In the genomic region with DNA sequence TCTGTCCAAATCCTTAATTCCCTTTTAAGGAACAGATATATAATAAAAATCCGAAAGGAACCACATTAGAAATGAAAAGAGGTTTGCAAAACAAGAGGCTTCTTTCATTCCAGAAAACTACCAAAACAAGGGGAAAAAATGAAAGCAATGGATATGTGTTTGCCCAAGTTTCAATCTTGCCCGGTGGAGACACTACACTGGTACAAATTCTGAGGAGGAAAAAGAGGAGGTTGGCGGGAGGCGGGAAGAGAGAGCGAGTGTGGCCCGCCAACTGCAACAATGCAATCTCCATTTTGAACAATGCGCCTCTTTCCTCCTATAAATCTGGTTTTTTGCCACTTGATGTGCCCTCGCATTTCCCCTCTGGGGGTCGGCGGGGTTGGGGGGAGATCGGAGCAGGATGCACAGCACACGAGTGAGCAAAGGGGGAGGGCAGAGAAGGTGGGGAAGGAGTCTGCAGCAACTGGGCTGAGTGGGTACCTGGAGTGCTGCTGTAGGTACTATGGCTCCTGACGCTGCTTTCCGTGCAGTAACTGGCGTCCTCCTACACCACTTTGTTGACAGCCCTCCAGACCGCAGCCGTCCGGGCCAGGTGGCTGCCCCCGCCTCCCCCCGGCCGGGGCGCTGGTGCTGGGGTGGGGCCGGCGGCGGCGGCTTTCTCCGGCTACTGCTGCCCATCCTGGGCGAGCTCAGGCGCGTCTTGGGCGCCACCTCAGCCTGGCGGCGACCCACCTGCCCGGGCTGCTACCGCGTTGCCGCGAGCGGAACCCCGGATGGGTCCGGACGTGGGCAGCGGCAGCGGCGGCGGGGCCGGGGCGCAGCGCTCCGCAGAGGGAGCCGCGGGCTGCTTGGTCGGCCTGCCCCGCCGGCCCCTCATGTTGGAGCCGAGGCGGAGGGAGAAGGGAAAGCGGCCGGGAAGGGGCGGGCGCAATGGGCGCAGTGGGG, we compare ENCODE assay signal across 1 cellular context.
TF ChIP-seq lines count a peak whose summit lies in the region.

No MANE protein-coding gene starts in this region.

TF ChIP-seq in HepG2, 621 proteins besides CTCF, POLR2A, EP300 and RAD21 (continued from another document):
- TF ChIP-seq, protein P1, sequence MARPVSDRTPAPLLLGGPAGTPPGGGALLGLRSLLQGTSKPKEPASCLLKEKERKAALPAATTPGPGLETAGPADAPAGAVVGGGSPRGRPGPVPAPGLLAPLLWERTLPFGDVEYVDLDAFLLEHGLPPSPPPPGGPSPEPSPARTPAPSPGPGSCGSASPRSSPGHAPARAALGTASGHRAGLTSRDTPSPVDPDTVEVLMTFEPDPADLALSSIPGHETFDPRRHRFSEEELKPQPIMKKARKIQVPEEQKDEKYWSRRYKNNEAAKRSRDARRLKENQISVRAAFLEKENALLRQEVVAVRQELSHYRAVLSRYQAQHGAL (CRISPR knock-in tag; IDR thresholded peaks at IDR 0.05; ENCODE audit: not compliant biosample characterization), result no peak
- TF ChIP-seq HCFC1 (IDR thresholded peaks at IDR 0.05; ENCODE audit: low read depth, low read length), result no peak
- 0 out of 2 replicates have a peak, but pooled peaks have one; percentile 10 for TF ChIP-seq EEA1 (CRISPR knock-in tag; IDR thresholded peaks at IDR 0.05; ENCODE audit: borderline replicate concordance)
- TF ChIP-seq, protein P2, sequence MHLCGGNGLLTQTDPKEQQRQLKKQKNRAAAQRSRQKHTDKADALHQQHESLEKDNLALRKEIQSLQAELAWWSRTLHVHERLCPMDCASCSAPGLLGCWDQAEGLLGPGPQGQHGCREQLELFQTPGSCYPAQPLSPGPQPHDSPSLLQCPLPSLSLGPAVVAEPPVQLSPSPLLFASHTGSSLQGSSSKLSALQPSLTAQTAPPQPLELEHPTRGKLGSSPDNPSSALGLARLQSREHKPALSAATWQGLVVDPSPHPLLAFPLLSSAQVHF (CRISPR knock-in tag; IDR thresholded peaks at IDR 0.05), result 0 out of 2 replicates have a peak, but pooled peaks have one; percentile 40
- no peak for TF ChIP-seq PCBP2 (optimal IDR thresholded peaks at IDR 0.05; ENCODE audit: low read depth, low read length, poor library complexity, severe bottlenecking)
- TF ChIP-seq ZNF205 (CRISPR knock-in tag; IDR thresholded peaks at IDR 0.05), result 0 out of 2 replicates have a peak, but pooled peaks have one; percentile 14
- TF ChIP-seq ZNF709 (CRISPR knock-in tag; IDR thresholded peaks at IDR 0.05), result 0 out of 2 replicates have a peak, but pooled peaks have one; percentile 43
- TF ChIP-seq ZNF761 (CRISPR knock-in tag; conservative IDR thresholded peaks at IDR 0.05), result 0 out of 2 replicates have a peak, but pooled peaks have one; percentile 33
- TF ChIP-seq, protein P3, sequence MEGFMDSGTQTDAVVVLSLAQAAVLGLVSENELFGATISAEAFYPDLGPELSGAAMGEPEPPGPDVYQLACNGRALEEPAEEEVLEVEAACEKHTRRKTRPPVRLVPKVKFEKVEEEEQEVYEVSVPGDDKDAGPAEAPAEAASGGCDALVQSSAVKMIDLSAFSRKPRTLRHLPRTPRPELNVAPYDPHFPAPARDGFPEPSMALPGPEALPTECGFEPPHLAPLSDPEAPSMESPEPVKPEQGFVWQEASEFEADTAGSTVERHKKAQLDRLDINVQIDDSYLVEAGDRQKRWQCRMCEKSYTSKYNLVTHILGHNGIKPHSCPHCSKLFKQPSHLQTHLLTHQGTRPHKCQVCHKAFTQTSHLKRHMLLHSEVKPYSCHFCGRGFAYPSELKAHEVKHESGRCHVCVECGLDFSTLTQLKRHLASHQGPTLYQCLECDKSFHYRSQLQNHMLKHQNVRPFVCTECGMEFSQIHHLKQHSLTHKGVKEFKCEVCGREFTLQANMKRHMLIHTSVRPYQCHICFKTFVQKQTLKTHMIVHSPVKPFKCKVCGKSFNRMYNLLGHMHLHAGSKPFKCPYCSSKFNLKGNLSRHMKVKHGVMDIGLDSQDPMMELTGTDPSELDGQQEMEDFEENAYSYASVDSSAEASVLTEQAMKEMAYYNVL (CRISPR knock-in tag; IDR thresholded peaks at IDR 0.05; ENCODE audit: borderline replicate concordance), result no peak
- 0 out of 2 replicates have a peak, but pooled peaks have one; percentile 48 for TF ChIP-seq NR1H2 (CRISPR knock-in tag; IDR thresholded peaks at IDR 0.05; ENCODE audit: borderline replicate concordance, low read depth)
- 0 out of 2 replicates have a peak, but pooled peaks have one; percentile 37 for TF ChIP-seq HNRNPL (IDR thresholded peaks at IDR 0.05; ENCODE audit: low read depth, low read length)
- TF ChIP-seq ZNF776 (CRISPR knock-in tag; IDR thresholded peaks at IDR 0.05), result 0 out of 2 replicates have a peak, but pooled peaks have one; percentile 17
- TF ChIP-seq CEBPG (CRISPR knock-in tag; IDR thresholded peaks at IDR 0.05), result no peak
- peak; percentile 35 for TF ChIP-seq AGO2 (optimal IDR thresholded peaks at IDR 0.05; ENCODE audit: low read depth, low read length)
- peak; percentile 77 for TF ChIP-seq POLR2G (IDR thresholded peaks at IDR 0.05; ENCODE audit: low read depth, low read length)
- TF ChIP-seq, protein P4, sequence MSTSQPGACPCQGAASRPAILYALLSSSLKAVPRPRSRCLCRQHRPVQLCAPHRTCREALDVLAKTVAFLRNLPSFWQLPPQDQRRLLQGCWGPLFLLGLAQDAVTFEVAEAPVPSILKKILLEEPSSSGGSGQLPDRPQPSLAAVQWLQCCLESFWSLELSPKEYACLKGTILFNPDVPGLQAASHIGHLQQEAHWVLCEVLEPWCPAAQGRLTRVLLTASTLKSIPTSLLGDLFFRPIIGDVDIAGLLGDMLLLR (CRISPR knock-in tag; IDR thresholded peaks at IDR 0.05), result no peak
- TF ChIP-seq, protein P5, sequence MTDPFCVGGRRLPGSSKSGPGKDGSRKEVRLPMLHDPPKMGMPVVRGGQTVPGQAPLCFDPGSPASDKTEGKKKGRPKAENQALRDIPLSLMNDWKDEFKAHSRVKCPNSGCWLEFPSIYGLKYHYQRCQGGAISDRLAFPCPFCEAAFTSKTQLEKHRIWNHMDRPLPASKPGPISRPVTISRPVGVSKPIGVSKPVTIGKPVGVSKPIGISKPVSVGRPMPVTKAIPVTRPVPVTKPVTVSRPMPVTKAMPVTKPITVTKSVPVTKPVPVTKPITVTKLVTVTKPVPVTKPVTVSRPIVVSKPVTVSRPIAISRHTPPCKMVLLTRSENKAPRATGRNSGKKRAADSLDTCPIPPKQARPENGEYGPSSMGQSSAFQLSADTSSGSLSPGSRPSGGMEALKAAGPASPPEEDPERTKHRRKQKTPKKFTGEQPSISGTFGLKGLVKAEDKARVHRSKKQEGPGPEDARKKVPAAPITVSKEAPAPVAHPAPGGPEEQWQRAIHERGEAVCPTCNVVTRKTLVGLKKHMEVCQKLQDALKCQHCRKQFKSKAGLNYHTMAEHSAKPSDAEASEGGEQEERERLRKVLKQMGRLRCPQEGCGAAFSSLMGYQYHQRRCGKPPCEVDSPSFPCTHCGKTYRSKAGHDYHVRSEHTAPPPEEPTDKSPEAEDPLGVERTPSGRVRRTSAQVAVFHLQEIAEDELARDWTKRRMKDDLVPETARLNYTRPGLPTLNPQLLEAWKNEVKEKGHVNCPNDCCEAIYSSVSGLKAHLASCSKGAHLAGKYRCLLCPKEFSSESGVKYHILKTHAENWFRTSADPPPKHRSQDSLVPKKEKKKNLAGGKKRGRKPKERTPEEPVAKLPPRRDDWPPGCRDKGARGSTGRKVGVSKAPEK (CRISPR knock-in tag; IDR thresholded peaks at IDR 0.05; ENCODE audit: borderline replicate concordance), result no peak
- peak; percentile 45 for TF ChIP-seq HES4 (CRISPR knock-in tag; IDR thresholded peaks at IDR 0.05; ENCODE audit: borderline replicate concordance)
- no peak; the same call in 1 of the 2 replicates for TF ChIP-seq ZNF160 (CRISPR knock-in tag; IDR thresholded peaks at IDR 0.05)
- TF ChIP-seq SP4 (CRISPR knock-in tag; IDR thresholded peaks at IDR 0.05), result peak; percentile 53; the same call in 1 of the 2 replicates
- TF ChIP-seq NRL (CRISPR knock-in tag; IDR thresholded peaks at IDR 0.05; ENCODE audit: borderline replicate concordance), result peak; percentile 96
- TF ChIP-seq, protein P6, sequence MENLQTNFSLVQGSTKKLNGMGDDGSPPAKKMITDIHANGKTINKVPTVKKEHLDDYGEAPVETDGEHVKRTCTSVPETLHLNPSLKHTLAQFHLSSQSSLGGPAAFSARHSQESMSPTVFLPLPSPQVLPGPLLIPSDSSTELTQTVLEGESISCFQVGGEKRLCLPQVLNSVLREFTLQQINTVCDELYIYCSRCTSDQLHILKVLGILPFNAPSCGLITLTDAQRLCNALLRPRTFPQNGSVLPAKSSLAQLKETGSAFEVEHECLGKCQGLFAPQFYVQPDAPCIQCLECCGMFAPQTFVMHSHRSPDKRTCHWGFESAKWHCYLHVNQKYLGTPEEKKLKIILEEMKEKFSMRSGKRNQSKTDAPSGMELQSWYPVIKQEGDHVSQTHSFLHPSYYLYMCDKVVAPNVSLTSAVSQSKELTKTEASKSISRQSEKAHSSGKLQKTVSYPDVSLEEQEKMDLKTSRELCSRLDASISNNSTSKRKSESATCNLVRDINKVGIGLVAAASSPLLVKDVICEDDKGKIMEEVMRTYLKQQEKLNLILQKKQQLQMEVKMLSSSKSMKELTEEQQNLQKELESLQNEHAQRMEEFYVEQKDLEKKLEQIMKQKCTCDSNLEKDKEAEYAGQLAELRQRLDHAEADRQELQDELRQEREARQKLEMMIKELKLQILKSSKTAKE (CRISPR knock-in tag; IDR thresholded peaks at IDR 0.05; ENCODE audit: borderline replicate concordance), result 0 out of 2 replicates have a peak, but pooled peaks have one; percentile 28
- TF ChIP-seq CBFB (CRISPR knock-in tag; IDR thresholded peaks at IDR 0.05), result peak; percentile 37
- TF ChIP-seq, protein P7, sequence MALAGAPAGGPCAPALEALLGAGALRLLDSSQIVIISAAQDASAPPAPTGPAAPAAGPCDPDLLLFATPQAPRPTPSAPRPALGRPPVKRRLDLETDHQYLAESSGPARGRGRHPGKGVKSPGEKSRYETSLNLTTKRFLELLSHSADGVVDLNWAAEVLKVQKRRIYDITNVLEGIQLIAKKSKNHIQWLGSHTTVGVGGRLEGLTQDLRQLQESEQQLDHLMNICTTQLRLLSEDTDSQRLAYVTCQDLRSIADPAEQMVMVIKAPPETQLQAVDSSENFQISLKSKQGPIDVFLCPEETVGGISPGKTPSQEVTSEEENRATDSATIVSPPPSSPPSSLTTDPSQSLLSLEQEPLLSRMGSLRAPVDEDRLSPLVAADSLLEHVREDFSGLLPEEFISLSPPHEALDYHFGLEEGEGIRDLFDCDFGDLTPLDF (CRISPR knock-in tag; IDR thresholded peaks at IDR 0.05), result peak; percentile 66; the same call in 1 of the 2 replicates
- TF ChIP-seq RBFOX2 (IDR thresholded peaks at IDR 0.05; ENCODE audit: low read depth, low read length), result peak; percentile 81
- no peak for TF ChIP-seq ADNP (CRISPR knock-in tag; IDR thresholded peaks at IDR 0.05)
- TF ChIP-seq ZNF264 (CRISPR knock-in tag; IDR thresholded peaks at IDR 0.05), result no peak
- peak; percentile 37 for TF ChIP-seq YEATS4 (CRISPR knock-in tag; IDR thresholded peaks at IDR 0.05; ENCODE audit: borderline replicate concordance)
- TF ChIP-seq KDM5B (CRISPR knock-in tag; IDR thresholded peaks at IDR 0.05; ENCODE audit: borderline replicate concordance), result peak; percentile 81
- TF ChIP-seq, protein P8, sequence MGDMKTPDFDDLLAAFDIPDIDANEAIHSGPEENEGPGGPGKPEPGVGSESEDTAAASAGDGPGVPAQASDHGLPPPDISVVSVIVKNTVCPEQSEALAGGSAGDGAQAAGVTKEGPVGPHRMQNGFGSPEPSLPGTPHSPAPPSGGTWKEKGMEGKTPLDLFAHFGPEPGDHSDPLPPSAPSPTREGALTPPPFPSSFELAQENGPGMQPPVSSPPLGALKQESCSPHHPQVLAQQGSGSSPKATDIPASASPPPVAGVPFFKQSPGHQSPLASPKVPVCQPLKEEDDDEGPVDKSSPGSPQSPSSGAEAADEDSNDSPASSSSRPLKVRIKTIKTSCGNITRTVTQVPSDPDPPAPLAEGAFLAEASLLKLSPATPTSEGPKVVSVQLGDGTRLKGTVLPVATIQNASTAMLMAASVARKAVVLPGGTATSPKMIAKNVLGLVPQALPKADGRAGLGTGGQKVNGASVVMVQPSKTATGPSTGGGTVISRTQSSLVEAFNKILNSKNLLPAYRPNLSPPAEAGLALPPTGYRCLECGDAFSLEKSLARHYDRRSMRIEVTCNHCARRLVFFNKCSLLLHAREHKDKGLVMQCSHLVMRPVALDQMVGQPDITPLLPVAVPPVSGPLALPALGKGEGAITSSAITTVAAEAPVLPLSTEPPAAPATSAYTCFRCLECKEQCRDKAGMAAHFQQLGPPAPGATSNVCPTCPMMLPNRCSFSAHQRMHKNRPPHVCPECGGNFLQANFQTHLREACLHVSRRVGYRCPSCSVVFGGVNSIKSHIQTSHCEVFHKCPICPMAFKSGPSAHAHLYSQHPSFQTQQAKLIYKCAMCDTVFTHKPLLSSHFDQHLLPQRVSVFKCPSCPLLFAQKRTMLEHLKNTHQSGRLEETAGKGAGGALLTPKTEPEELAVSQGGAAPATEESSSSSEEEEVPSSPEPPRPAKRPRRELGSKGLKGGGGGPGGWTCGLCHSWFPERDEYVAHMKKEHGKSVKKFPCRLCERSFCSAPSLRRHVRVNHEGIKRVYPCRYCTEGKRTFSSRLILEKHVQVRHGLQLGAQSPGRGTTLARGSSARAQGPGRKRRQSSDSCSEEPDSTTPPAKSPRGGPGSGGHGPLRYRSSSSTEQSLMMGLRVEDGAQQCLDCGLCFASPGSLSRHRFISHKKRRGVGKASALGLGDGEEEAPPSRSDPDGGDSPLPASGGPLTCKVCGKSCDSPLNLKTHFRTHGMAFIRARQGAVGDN (CRISPR knock-in tag; IDR thresholded peaks at IDR 0.05), result peak; percentile 81
- peak; percentile 42; the same call in 1 of the 2 replicates for TF ChIP-seq SALL2 (CRISPR knock-in tag; IDR thresholded peaks at IDR 0.05)
- 0 out of 2 replicates have a peak, but pooled peaks have one; percentile 42 for TF ChIP-seq ZNF12 (CRISPR knock-in tag; IDR thresholded peaks at IDR 0.05)
- TF ChIP-seq HDAC2 (CRISPR knock-in tag; IDR thresholded peaks at IDR 0.05), result no peak
- peak; percentile 72; the same call in 1 of the 2 replicates for TF ChIP-seq ZNF556 (CRISPR knock-in tag; IDR thresholded peaks at IDR 0.05; ENCODE audit: borderline replicate concordance)
